23 cellular contexts compared by ENCODE assay signal in the genomic region with DNA sequence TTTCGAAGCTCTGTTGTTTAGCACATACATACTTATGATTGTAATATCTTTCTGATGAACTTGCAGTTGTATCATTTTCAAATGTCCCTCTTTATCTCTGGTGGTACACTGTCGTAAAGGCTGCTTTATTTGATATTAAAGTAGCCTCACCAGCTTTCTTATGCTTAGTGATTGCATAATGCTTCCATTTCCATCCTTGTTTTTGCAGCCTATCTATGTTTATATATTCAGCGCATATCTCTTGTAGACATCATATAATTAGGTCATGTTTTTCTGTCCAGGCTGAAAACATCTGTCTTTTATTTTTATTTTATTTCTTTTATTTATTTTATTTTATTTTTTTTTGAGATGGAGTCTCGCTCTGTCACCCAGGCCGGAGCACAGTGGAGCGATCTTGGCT.
"Had no signal": no experiment of that assay in that cellular context is flagged by ENCODE, and none has a peak within 500 bp of the region (broad histone marks: within the 10 kb centered on the region; RNA-seq: fewer than 3 reads in every experiment).

No MANE protein-coding gene starts in this region.

- DNase-seq: KBM-7, MG63, NCI-H1092, NCI-H1105 treated with DMSO at 0.1 percent for 48 hours, NCI-H1417 treated with DMSO at 0.1 percent for 48 hours, NCI-H146, NCI-H1694 treated with DMSO at 0.1 percent for 48 hours, NCI-H2029, NCI-H2081 treated with DMSO at 0.1 percent for 48 hours, NCI-H2171, NCI-H226, NCI-H446, NCI-H510A, NCI-H524 treated with DMSO at 0.1 percent for 48 hours, NCI-H69, NCI-H774, Right ventricle myocardium superior, RPMI8226, SIG-M5 had no signal

- H3K4me3 ChIP-seq: MG63, SJSA1 had no signal

- H3K27me3 ChIP-seq: MG63, SJSA1 had no signal

- H3K27ac ChIP-seq: HL-60, SJSA1 had no signal

- H3K4me1 ChIP-seq: SJSA1 had no signal

- FAIRE-seq: HTR-8/SVneo, RCC 7860 had no signal

- H3K9me3 ChIP-seq: MG63, SJSA1 had no signal
